8 cellular contexts compared by ENCODE assay signal in genomic region chr9:137129089-137129455, GRCh38. TPM values are rescaled to one million over a fixed set of nuclear protein-coding genes. Genes with fewer than 3 reads are reported as not detected.
DNase-seq lines count a peak whose midpoint lies in the region; ATAC-seq and TF ChIP-seq lines count a peak whose summit lies in the region.

No MANE protein-coding gene starts in this region.

- H3K27me3 Mint-ChIP-seq in mesothelial cell of epicardium (ENCODE audit: low read depth) = peaks cover 16% of the 10 kb centered on the region

- H3K36me3 ChIP-seq in MG63 = no peaks in the 10 kb centered on the region; the same call in 1 of the 2 replicates

- H3K9me3 ChIP-seq in MG63 = no peaks in the 10 kb centered on the region

- peak overlapping the region; percentile 85 for H3K27ac Mint-ChIP-seq in mesothelial cell of epicardium

- no peaks in the 10 kb centered on the region for H3K27me3 ChIP-seq in MG63

- peak; percentile 18 for ATAC-seq in Right ventricle myocardium inferior

- H3K4me1 Mint-ChIP-seq in mesothelial cell of epicardium = peaks cover 21% of the 10 kb centered on the region

- H3K27ac ChIP-seq in coronary artery = peak overlapping the region; percentile 19 to 70

- TF ChIP-seq CTCF in coronary artery (IDR thresholded peaks at IDR 0.05) (no peak), mesothelial cell of epicardium (IDR thresholded peaks at IDR 0.05; ENCODE audit: unreplicated experiment) (no peak)

- DNase-seq in Right ventricle myocardium inferior (ENCODE audit: missing footprints) (no peak), cardiac septum (ENCODE audit: low spot score) (no peak), MG63 (peak; percentile 32), coronary artery (ENCODE audit: low spot score) (no peak), mesothelial cell of epicardium (ENCODE audit: low spot score in 2 of 2, unreplicated experiment in 2 of 2) (no peak), HCEC 1CT (no peak), NCI-H2227 treated with DMSO at 0.1 percent for 48 hours (lab: John Stamatoyannopoulos, UW) (no peak), NCI-H2107 (lab: John Stamatoyannopoulos, UW) (no peak)

- no peaks in the 10 kb centered on the region for H3K9me3 Mint-ChIP-seq in mesothelial cell of epicardium

- H3K4me3 ChIP-seq in MG63 (peak overlapping the region; percentile 77), coronary artery (peak overlapping the region; percentile 80)

- H3K4me3 Mint-ChIP-seq in mesothelial cell of epicardium = peak overlapping the region; percentile 83

- H3K36me3 Mint-ChIP-seq in mesothelial cell of epicardium = peaks cover 2% of the 10 kb centered on the region

- intact Hi-C loops in Right ventricle myocardium inferior (cut with DNase I) (loop anchor here (5.0 kb wide), 1 partner anchor 58 kb away; the partner anchor contains the start of genes ANAPC2 and SSNA1), cardiac septum (cut with DNase I) (no loop called here)

RNA-seq across cellular contexts. Expression of gene GRIN1, which starts 9.9 kb away (rescaled TPM):
- total RNA-seq in Right ventricle myocardium inferior = not detected
- total RNA-seq in cardiac septum = not detected
- not detected in 2 replicates for total RNA-seq in MG63 (2014; rRNA removed; shearing (Covaris generic); ENCODE audit: low replicate concordance)
- total RNA-seq in mesothelial cell of epicardium = 0.58 to 0.99 TPM (median 0.64 TPM) in 3 replicates

RNA-seq across cellular contexts. Expression of gene DPP7, which starts 14.5 kb away (rescaled TPM):
- 143 TPM for total RNA-seq in Right ventricle myocardium inferior
- total RNA-seq in cardiac septum = 150 TPM
- total RNA-seq in MG63 (2014; rRNA removed; shearing (Covaris generic); ENCODE audit: low replicate concordance) = 53.6 and 57.8 TPM in 2 replicates
- total RNA-seq in mesothelial cell of epicardium = 149 to 159 TPM (median 157 TPM) in 3 replicates

RNA-seq across cellular contexts. Expression of gene LRRC26, which starts 40.8 kb away (rescaled TPM):
- total RNA-seq in Right ventricle myocardium inferior = not detected
- total RNA-seq in cardiac septum = not detected
- total RNA-seq in MG63 (2014; rRNA removed; shearing (Covaris generic); ENCODE audit: low replicate concordance) = not detected in 2 replicates
- total RNA-seq in mesothelial cell of epicardium = not detected in 3 replicates

RNA-seq across cellular contexts. Expression of gene MAN1B1, which starts 42.3 kb away (rescaled TPM):
- total RNA-seq in Right ventricle myocardium inferior (20.4 TPM), cardiac septum (27.2 TPM), mesothelial cell of epicardium (61.1 to 65.1 TPM (median 61.2 TPM) in 3 replicates)
- total RNA-seq in MG63 (2014; rRNA removed; shearing (Covaris generic); ENCODE audit: low replicate concordance) = 77.1 and 83.1 TPM in 2 replicates

RNA-seq across cellular contexts. Expression of gene TMEM210, which starts 42.8 kb away (rescaled TPM):
- total RNA-seq in Right ventricle myocardium inferior (not detected), cardiac septum (not detected), mesothelial cell of epicardium (not detected in 3 replicates)
- total RNA-seq in MG63 (2014; rRNA removed; shearing (Covaris generic); ENCODE audit: low replicate concordance) = not detected in 2 replicates
